In genomic region chr11:119666463-119667131, GRCh38 we compare ENCODE assay signal across 1 cellular context.
TF ChIP-seq lines count a peak whose summit lies in the region.

No MANE protein-coding gene starts in this region.

TF ChIP-seq in HepG2, 621 proteins besides CTCF, POLR2A, EP300 and RAD21 (continued from another document):
- 0 out of 2 replicates have a peak, but pooled peaks have one; percentile 66 for TF ChIP-seq ZNF83 (CRISPR knock-in tag; IDR thresholded peaks at IDR 0.05; ENCODE audit: borderline replicate concordance)
- TF ChIP-seq ZNF407 (CRISPR knock-in tag; IDR thresholded peaks at IDR 0.05; ENCODE audit: not compliant biosample characterization) = no peak
- TF ChIP-seq ZNF572 (CRISPR knock-in tag; IDR thresholded peaks at IDR 0.05) = 0 out of 2 replicates have a peak, but pooled peaks have one; percentile 55
- TF ChIP-seq KLF16 (CRISPR knock-in tag; IDR thresholded peaks at IDR 0.05) = peak in 1 of 2 experiments; percentile 52; a peak in 1 of 4 replicates
- no peak for TF ChIP-seq ZNF713 (CRISPR knock-in tag; IDR thresholded peaks at IDR 0.05)
- TF ChIP-seq ZFAT (CRISPR knock-in tag; conservative IDR thresholded peaks at IDR 0.05) = no peak
- TF ChIP-seq HOXA5 (CRISPR knock-in tag; IDR thresholded peaks at IDR 0.05) = 0 out of 2 replicates have a peak, but pooled peaks have one; percentile 39
- no peak for TF ChIP-seq ZBTB44 (CRISPR knock-in tag; IDR thresholded peaks at IDR 0.05)
- peak; percentile 42; the same call in 1 of the 2 replicates for TF ChIP-seq GABPB1 (CRISPR knock-in tag; IDR thresholded peaks at IDR 0.05)
- 0 out of 2 replicates have a peak, but pooled peaks have one; percentile 39 for TF ChIP-seq MXD3 (CRISPR knock-in tag; IDR thresholded peaks at IDR 0.05)
- peak; percentile 64; the same call in 1 of the 2 replicates for TF ChIP-seq KDM2A (CRISPR knock-in tag; IDR thresholded peaks at IDR 0.05; ENCODE audit: borderline replicate concordance, low read depth)
- no peak for TF ChIP-seq CBX2 (IDR thresholded peaks at IDR 0.05; ENCODE audit: low read depth, low read length)
- TF ChIP-seq CBX2 (CRISPR knock-in tag; IDR thresholded peaks at IDR 0.05; ENCODE audit: low read depth) = no peak
- TF ChIP-seq JARID2 (CRISPR knock-in tag; IDR thresholded peaks at IDR 0.05; ENCODE audit: insufficient replicate concordance) = no peak
- no peak for TF ChIP-seq MLLT10 (CRISPR knock-in tag; IDR thresholded peaks at IDR 0.05)
- TF ChIP-seq ZNF687 (CRISPR knock-in tag; IDR thresholded peaks at IDR 0.05) = peak; percentile 48; the same call in 1 of the 2 replicates
TF ChIP-seq in HepG2: peak in this region for 82.
